17 cellular contexts compared by ENCODE assay signal in the genomic region with DNA sequence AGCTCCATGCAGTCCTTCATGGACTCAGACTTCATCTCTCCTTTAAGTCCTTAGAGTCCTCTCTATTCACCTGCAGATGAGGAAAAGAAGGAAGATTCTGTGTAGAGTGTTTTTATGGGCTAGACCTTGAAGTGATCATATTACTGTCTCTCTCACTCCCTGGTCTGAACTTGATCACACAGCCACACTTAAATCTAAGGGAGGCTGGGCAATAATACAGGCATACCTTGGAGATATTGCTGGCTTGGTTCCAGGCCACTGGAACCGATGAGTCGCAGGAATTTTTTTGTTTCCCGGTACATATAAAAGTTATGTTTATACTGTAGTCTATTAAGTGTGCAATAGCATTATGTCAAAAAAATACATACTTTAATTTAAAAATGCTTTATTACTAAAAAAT. TPM values are rescaled to one million over a fixed set of nuclear protein-coding genes. Genes with fewer than 3 reads are reported as not detected.
DNase-seq lines count a peak whose midpoint lies in the region; ATAC-seq and TF ChIP-seq lines count a peak whose summit lies in the region.
"Had no signal": no experiment of that assay in that cellular context is flagged by ENCODE, and none has a peak within 500 bp of the region (broad histone marks: within the 10 kb centered on the region; RNA-seq: fewer than 3 reads in every experiment).

No MANE protein-coding gene starts in this region.

- no peak overlapping the region for H3K4me2 ChIP-seq in SK-N-SH
- H3K4me2 ChIP-seq: hepatocyte had no signal

- no peaks in the 10 kb centered on the region for H3K27me3 ChIP-seq in SK-N-SH (ENCODE audit: insufficient read depth)
- no peaks in the 10 kb centered on the region for H3K27me3 ChIP-seq in sigmoid colon
- no peaks in the 10 kb centered on the region for H3K27me3 ChIP-seq in BE2C
- H3K27me3 ChIP-seq: hepatocyte had no signal

- no peak overlapping the region for H2AFZ ChIP-seq in SK-N-SH (ENCODE audit: low read depth)
- H2AFZ ChIP-seq: hepatocyte had no signal

- no peaks in the 10 kb centered on the region for H3K9me3 ChIP-seq in SK-N-SH
- H3K9me3 ChIP-seq in sigmoid colon: no peaks in the 10 kb centered on the region
- no peaks in the 10 kb centered on the region for H3K9me3 ChIP-seq in BE2C

- POLR2A ChIA-PET in SK-N-SH (lab: Yijun Ruan, JAX): no interaction called here

- TF ChIP-seq RAD21 in SK-N-SH (IDR thresholded peaks at IDR 0.05; ENCODE audit: low read length): no peak

- no peak for TF ChIP-seq CTCF in SK-N-SH (IDR thresholded peaks at IDR 0.05)
- no peak for TF ChIP-seq CTCF in fibroblast of pulmonary artery (IDR thresholded peaks at IDR 0.05; ENCODE audit: low read length, missing control alignments)
- TF ChIP-seq CTCF in sigmoid colon (IDR thresholded peaks at IDR 0.05): no peak
- TF ChIP-seq CTCF in BE2C (IDR thresholded peaks at IDR 0.05; ENCODE audit: low read depth, low read length): no peak

- peak; percentile 31 for DNase-seq in ACHN
- DNase-seq in HT-29 (ENCODE audit: low spot score): peak; percentile 30
- DNase-seq in SK-N-SH: no peak
- peak; percentile 30 for DNase-seq in fibroblast of pulmonary artery (ENCODE audit: low read depth)
- DNase-seq in sigmoid colon: no peak
- DNase-seq in activated CD4-positive, CD25-positive, alpha-beta regulatory T cell treated with anti-CD3 and anti-CD28 coated beads, Interleukin-2, amount 50 U/mL, for 72 hours: no peak
- DNase-seq in BE2C: no peak
- DNase-seq: activated CD4-positive, CD25-positive, alpha-beta regulatory T cell; activated effector memory CD4-positive, alpha-beta T cell treated with Interleukin-2 at 50 U/mL for 16 hours; anterior cingulate cortex; cortex of kidney; GF-D8; GOT3; NCI-H187; retina had no signal

- in situ Hi-C loops in ACHN (cut with HindIII; ENCODE audit: low pct_ligation_motif_present, low pct_unique_long_range_greater_than_20kb, low sequenced_read_pairs): no loop called here

- H3K79me2 ChIP-seq in SK-N-SH (ENCODE audit: insufficient read depth): no peaks in the 10 kb centered on the region
- H3K79me2 ChIP-seq: hepatocyte had no signal

- CTCF ChIA-PET in SK-N-SH (lab: Yijun Ruan, JAX): interaction anchor here (1.4 to 2.1 kb wide), 4 partner anchors 9 to 356 kb away, joined by 3 to 7 read pairs (median 6); no protein-coding TSS in a partner anchor

- H3K4me1 ChIP-seq in SK-N-SH (ENCODE audit: control insufficient read depth in 1 of 2, insufficient read depth in 2 of 2, low read depth in 1 of 2, low read length in 1 of 2): no peaks in the 10 kb centered on the region
- H3K4me1 ChIP-seq in sigmoid colon: no peaks in the 10 kb centered on the region
- H3K4me1 ChIP-seq in BE2C: no peaks in the 10 kb centered on the region

- no peaks in the 10 kb centered on the region for H4K20me1 ChIP-seq in SK-N-SH (ENCODE audit: insufficient read depth)

- H3K9ac ChIP-seq in SK-N-SH: no peak overlapping the region

- H3K36me3 ChIP-seq in SK-N-SH (replicated peaks in 1 of 2; ENCODE audit: control insufficient read depth in 1 of 2, insufficient read depth in 2 of 2, low read length in 1 of 2) (no peaks in the 10 kb centered on the region), sigmoid colon (no peaks in the 10 kb centered on the region), BE2C (no peaks in the 10 kb centered on the region)

- 42% methylated on average over 3 of the region's 3 CpGs for WGBS in SK-N-SH (ENCODE audit: low lambda C conversion rate)
- WGBS in sigmoid colon, 2 donors: 28 to 71% methylated on average over 3 of the region's 3 CpGs

- TF ChIP-seq POLR2A in sigmoid colon (IDR thresholded peaks at IDR 0.05): no peak

- H3K4me3 ChIP-seq in SK-N-SH (ENCODE audit: low read depth in 2 of 2, low read length in 1 of 2) (no peak overlapping the region), fibroblast of pulmonary artery (replicated peaks; ENCODE audit: low read depth, low read length) (no peak overlapping the region), sigmoid colon (no peak overlapping the region), BE2C (ENCODE audit: low read depth, low read length) (no peak overlapping the region)
- H3K4me3 ChIP-seq: hepatocyte had no signal

- no peak for ATAC-seq in HG03460 (IDR thresholded peaks at IDR 0.05; ENCODE audit: unreplicated experiment)

- intact Hi-C loops in sigmoid colon (cut with DNase I): no loop called here

- TF ChIP-seq EP300 in SK-N-SH (IDR thresholded peaks at IDR 0.05; ENCODE audit: borderline replicate concordance in 1 of 2, low read depth in 1 of 2, low read length in 1 of 2): no peak
- no peak for TF ChIP-seq EP300 in sigmoid colon (IDR thresholded peaks at IDR 0.05)

- H3K27ac ChIP-seq in SK-N-SH (ENCODE audit: low read depth in 2 of 2, low read length in 1 of 2) (no peak overlapping the region), sigmoid colon (no peak overlapping the region)
- H3K27ac ChIP-seq: hepatocyte had no signal

- H3F3A ChIP-seq in SK-N-SH (replicated peaks; ENCODE audit: insufficient read depth): no peaks in the 10 kb centered on the region

- no peaks in the 10 kb centered on the region for H3K9me2 ChIP-seq in SK-N-SH

TF ChIP-seq in SK-N-SH, 30 proteins besides CTCF, POLR2A, EP300 and RAD21:
- peak; percentile 47; the same call in 1 of the 2 replicates for TF ChIP-seq NFIC (IDR thresholded peaks at IDR 0.05; ENCODE audit: borderline replicate concordance)
- TF ChIP-seq JUND (IDR thresholded peaks at IDR 0.05): 0 out of 2 replicates have a peak, but pooled peaks have one; percentile 5
- 0 out of 2 replicates have a peak, but pooled peaks have one; percentile 29 for TF ChIP-seq FOSL2 (IDR thresholded peaks at IDR 0.05; ENCODE audit: borderline replicate concordance, low read depth)
- no peak for TF ChIP-seq FOXJ3 (CRISPR knock-in tag; IDR thresholded peaks at IDR 0.05)
- no peak for TF ChIP-seq FOXM1 (IDR thresholded peaks at IDR 0.05; ENCODE audit: low read depth)

RNA-seq across cellular contexts. Expression of a gene that starts 59.2 kb away (rescaled TPM):
- total RNA-seq in HT-29 (2014; rRNA removed; shearing (Covaris generic)): 22.1 and 22.3 TPM in 2 replicates
- polyA plus RNA-seq in SK-N-SH (2012; rRNA removed) (8.1 and 8.5 TPM in 2 replicates), sigmoid colon (10 to 100 TPM; 13.8 to 22.9 (median 19.7) TPM)
- 7.5 and 8.1 TPM in 2 replicates for polyA plus RNA-seq in SK-N-SH (2012; cell fraction: cytosol; rRNA removed)
- 5.9 and 8.0 TPM in 2 replicates for polyA plus RNA-seq in SK-N-SH (2012; cell fraction: nucleus; rRNA removed)
- 10 to 100 TPM; 66.4 to 84.7 (median 78.8) TPM for total RNA-seq in sigmoid colon
- 25.3 TPM for polyA plus RNA-seq in BE2C (2012; ENCODE audit: insufficient read depth, insufficient read length, low read depth)

Comparison
In these comparisons a context has a peak if more than half of its experiments do, and no peak if none do; other contexts are left out.
1. DNase-seq: peak in ACHN (single experiment), HT-29 (single experiment) and fibroblast of pulmonary artery (single experiment); none in SK-N-SH (single experiment), sigmoid colon (single experiment), activated CD4-positive, CD25-positive, alpha-beta regulatory T cell treated with anti-CD3 and anti-CD28 coated beads, Interleukin-2, amount 50 U/mL, for 72 hours (single experiment) and BE2C (single experiment).